ENCODE assay signal across 1 cellular context in the genomic region with DNA sequence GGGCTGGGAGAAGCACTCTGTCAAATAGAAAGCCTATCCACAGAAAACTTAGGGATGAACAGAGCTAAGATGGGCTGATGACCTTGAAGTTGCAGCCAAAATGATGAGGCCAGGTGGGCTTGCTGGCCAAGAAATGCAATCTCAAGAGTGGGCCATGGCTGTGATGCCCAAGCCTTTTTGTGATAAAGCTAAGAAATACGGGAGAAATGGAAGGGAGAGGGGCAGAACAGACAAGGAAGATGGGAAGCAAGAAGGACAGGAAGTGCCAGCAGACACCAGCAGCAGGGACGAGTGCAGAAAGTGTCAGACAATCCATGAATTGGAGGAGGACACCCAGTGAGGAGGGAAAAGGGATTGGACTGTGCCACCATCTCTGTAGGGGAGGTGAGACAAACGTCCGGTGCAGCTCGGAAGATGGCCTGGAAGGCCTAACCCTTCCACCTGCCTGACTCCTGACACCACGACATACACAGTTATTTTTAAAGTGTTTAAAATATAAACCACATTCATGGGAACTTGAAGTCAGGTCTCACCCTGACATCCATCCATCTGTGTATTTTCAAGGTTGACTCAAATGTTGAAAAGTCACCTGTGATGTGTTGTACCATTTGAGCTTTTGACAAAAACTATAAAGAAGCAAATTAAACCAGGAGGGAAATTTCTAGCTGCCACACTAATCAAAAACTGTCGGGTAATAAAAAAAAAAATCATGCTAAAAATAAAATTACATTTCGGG.
TF ChIP-seq lines count a peak whose summit lies in the region.

No MANE protein-coding gene starts in this region.

TF ChIP-seq in HEK293, 187 proteins besides CTCF, POLR2A, EP300 and RAD21:
- no peak for TF ChIP-seq ZNF391 (tag by site-specific recombination; IDR thresholded peaks at IDR 0.05; ENCODE audit: borderline replicate concordance, low read depth)
- no peak for TF ChIP-seq ZEB2 (tag by site-specific recombination; IDR thresholded peaks at IDR 0.05)
- no peak for TF ChIP-seq SCRT1 (tag by site-specific recombination; IDR thresholded peaks at IDR 0.05; ENCODE audit: borderline replicate concordance)
- TF ChIP-seq ZBTB17 (tag by site-specific recombination; IDR thresholded peaks at IDR 0.05), result peak; percentile 69
- TF ChIP-seq ZNF792 (tag by site-specific recombination; IDR thresholded peaks at IDR 0.05), result no peak
- no peak for TF ChIP-seq ZNF324 (tag by site-specific recombination; IDR thresholded peaks at IDR 0.05)
- TF ChIP-seq HOXA7 (CRISPR knock-in tag; IDR thresholded peaks at IDR 0.05; ENCODE audit: borderline replicate concordance), result no peak
- TF ChIP-seq, protein P1, sequence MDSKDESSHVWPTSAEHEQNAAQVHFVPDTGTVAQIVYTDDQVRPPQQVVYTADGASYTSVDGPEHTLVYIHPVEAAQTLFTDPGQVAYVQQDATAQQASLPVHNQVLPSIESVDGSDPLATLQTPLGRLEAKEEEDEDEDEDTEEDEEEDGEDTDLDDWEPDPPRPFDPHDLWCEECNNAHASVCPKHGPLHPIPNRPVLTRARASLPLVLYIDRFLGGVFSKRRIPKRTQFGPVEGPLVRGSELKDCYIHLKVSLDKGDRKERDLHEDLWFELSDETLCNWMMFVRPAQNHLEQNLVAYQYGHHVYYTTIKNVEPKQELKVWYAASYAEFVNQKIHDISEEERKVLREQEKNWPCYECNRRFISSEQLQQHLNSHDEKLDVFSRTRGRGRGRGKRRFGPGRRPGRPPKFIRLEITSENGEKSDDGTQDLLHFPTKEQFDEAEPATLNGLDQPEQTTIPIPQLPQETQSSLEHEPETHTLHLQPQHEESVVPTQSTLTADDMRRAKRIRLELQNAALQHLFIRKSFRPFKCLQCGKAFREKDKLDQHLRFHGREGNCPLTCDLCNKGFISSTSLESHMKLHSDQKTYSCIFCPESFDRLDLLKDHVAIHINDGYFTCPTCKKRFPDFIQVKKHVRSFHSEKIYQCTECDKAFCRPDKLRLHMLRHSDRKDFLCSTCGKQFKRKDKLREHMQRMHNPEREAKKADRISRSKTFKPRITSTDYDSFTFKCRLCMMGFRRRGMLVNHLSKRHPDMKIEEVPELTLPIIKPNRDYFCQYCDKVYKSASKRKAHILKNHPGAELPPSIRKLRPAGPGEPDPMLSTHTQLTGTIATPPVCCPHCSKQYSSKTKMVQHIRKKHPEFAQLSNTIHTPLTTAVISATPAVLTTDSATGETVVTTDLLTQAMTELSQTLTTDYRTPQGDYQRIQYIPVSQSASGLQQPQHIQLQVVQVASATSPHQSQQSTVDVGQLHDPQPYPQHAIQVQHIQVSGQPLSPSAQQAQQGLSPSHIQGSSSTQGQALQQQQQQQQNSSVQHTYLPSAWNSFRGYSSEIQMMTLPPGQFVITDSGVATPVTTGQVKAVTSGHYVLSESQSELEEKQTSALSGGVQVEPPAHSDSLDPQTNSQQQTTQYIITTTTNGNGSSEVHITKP (tag by site-specific recombination; IDR thresholded peaks at IDR 0.05), result peak; percentile 65
- peak; percentile 99 for TF ChIP-seq ZNF530 (tag by site-specific recombination; IDR thresholded peaks at IDR 0.05; ENCODE audit: low read depth)
- no peak for TF ChIP-seq TCF7L2 (IDR thresholded peaks at IDR 0.05; ENCODE audit: borderline replicate concordance, low read depth, low read length)
TF ChIP-seq in HEK293: peak in this region for 3.
